ENCODE assay signal across 1 cellular context in the genomic region with DNA sequence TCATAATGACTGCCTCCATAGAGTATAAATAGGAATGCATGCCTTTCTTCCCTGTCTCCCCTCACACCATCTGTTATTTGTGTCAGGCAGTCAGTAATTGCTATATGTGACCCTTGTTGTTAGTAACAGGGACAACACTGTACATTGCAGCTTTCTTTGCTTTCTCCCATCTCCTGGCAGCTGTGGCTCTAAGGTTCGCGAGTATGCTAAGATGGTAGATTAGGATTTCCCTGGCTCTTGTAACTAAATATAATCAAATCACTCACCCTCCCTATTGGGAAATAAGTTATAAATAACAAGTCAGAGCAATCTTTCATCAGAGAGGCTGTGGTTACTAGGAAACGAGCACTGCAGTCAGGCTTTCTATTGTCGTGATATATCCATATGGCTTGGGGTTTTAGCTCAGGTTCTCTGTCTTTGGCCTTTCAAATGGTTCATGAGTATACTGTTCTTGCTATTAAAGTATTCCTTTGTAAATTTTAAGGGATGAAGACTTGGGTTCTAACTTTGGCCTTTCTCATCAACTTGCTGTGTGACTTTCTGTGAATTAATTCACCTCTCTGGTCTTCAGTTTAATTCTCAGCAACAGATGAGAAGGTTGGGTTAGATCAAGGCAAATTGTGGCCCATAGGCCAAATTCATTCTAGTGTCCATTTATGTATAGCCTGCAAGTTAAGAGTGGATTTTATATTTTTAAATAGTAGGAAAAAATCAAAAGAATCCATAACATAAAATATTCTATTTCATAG.
TF ChIP-seq lines count a peak whose summit lies in the region.

No MANE protein-coding gene starts in this region.

TF ChIP-seq in K562, 482 proteins besides CTCF, POLR2A, EP300 and RAD21:
- peak; percentile 69 for TF ChIP-seq ZFP36 (IDR thresholded peaks at IDR 0.05; ENCODE audit: low read depth, low read length, partially characterized antibody)
- no peak for TF ChIP-seq ESRRB (CRISPR knock-in tag; IDR thresholded peaks at IDR 0.05; ENCODE audit: borderline replicate concordance)
- TF ChIP-seq BCOR (IDR thresholded peaks at IDR 0.05), result peak; percentile 75
- TF ChIP-seq RBM25 (IDR thresholded peaks at IDR 0.05; ENCODE audit: low read depth, low read length, severe bottlenecking), result peak; percentile 88
- TF ChIP-seq, protein P1, sequence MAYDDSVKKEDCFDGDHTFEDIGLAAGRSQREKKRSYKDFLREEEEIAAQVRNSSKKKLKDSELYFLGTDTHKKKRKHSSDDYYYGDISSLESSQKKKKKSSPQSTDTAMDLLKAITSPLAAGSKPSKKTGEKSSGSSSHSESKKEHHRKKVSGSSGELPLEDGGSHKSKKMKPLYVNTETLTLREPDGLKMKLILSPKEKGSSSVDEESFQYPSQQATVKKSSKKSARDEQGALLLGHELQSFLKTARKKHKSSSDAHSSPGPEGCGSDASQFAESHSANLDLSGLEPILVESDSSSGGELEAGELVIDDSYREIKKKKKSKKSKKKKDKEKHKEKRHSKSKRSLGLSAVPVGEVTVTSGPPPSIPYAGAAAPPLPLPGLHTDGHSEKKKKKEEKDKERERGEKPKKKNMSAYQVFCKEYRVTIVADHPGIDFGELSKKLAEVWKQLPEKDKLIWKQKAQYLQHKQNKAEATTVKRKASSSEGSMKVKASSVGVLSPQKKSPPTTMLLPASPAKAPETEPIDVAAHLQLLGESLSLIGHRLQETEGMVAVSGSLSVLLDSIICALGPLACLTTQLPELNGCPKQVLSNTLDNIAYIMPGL (CRISPR knock-in tag; IDR thresholded peaks at IDR 0.05), result no peak
- TF ChIP-seq KDM1A (IDR thresholded peaks at IDR 0.05), result peak in 1 of 2 experiments; percentile 22; a peak in 1 of 4 replicates
